In the genomic region with DNA sequence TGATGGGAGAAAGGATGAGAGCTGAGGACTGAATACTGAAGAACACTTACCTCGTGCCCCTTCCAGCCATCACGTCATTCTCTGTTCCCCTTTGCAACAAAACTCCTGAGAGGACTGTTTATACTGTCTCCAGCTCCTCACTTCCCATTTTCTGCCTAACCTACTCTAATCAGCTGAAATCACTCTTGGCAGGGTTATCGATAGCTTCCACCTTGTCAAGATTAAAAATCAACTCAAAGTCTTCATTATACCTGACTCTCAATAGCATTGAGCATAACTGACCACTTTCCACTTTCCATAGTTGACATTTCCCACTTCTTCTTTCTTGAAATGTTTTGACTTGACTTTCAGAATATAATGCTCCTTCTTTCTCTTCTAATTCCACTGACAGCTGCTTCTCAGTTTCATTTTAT, we compare ENCODE assay signal across 1 cellular context.
A peak's percentile ranks its signal among the peaks of the same experiment; 100 is the strongest.
TF ChIP-seq lines count a peak whose summit lies in the region.

No MANE protein-coding gene starts in this region.

TF ChIP-seq in K562, 482 proteins besides CTCF, POLR2A, EP300 and RAD21 (continued from another document):
- TF ChIP-seq EP400 (IDR thresholded peaks at IDR 0.05), result no peak
- peak; percentile 90; the same call in 1 of the 2 replicates for TF ChIP-seq SPI1 (IDR thresholded peaks at IDR 0.05; ENCODE audit: borderline replicate concordance, low read depth, low read length)
- TF ChIP-seq KAT8 (IDR thresholded peaks at IDR 0.05; ENCODE audit: low read depth), result no peak
- no peak for TF ChIP-seq CAMTA2 (CRISPR knock-in tag; conservative IDR thresholded peaks at IDR 0.05)
- TF ChIP-seq FOXA3 (CRISPR knock-in tag; conservative IDR thresholded peaks at IDR 0.05 in 1 of 2, IDR thresholded peaks at IDR 0.05 in 1 of 2), result no peak
- 0 out of 2 replicates have a peak, but pooled peaks have one; percentile 22 for TF ChIP-seq RBFOX2 (IDR thresholded peaks at IDR 0.05; ENCODE audit: low read depth, low read length)
- TF ChIP-seq SMARCE1 (IDR thresholded peaks at IDR 0.05), result peak; percentile 60; the same call in 1 of the 2 replicates
- no peak for TF ChIP-seq ILF3 (IDR thresholded peaks at IDR 0.05; ENCODE audit: borderline replicate concordance)
- TF ChIP-seq, protein P1, sequence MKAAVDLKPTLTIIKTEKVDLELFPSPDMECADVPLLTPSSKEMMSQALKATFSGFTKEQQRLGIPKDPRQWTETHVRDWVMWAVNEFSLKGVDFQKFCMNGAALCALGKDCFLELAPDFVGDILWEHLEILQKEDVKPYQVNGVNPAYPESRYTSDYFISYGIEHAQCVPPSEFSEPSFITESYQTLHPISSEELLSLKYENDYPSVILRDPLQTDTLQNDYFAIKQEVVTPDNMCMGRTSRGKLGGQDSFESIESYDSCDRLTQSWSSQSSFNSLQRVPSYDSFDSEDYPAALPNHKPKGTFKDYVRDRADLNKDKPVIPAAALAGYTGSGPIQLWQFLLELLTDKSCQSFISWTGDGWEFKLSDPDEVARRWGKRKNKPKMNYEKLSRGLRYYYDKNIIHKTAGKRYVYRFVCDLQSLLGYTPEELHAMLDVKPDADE (conservative IDR thresholded peaks at IDR 0.05; ENCODE audit: control insufficient read depth, low read depth, low read length), result no peak
- TF ChIP-seq KLF6 (CRISPR knock-in tag; IDR thresholded peaks at IDR 0.05; ENCODE audit: borderline replicate concordance), result no peak
- no peak for TF ChIP-seq GTF3C2 (IDR thresholded peaks at IDR 0.05; ENCODE audit: borderline replicate concordance, extremely low read depth, insufficient read length)
- no peak for TF ChIP-seq PPARD (CRISPR knock-in tag; IDR thresholded peaks at IDR 0.05)
- no peak for TF ChIP-seq NFE2 (IDR thresholded peaks at IDR 0.05; ENCODE audit: low read depth)
- TF ChIP-seq, protein P2, sequence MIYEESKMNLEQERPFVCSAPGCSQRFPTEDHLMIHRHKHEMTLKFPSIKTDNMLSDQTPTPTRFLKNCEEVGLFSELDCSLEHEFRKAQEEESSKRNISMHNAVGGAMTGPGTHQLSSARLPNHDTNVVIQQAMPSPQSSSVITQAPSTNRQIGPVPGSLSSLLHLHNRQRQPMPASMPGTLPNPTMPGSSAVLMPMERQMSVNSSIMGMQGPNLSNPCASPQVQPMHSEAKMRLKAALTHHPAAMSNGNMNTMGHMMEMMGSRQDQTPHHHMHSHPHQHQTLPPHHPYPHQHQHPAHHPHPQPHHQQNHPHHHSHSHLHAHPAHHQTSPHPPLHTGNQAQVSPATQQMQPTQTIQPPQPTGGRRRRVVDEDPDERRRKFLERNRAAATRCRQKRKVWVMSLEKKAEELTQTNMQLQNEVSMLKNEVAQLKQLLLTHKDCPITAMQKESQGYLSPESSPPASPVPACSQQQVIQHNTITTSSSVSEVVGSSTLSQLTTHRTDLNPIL (CRISPR knock-in tag; IDR thresholded peaks at IDR 0.05), result no peak
- no peak for TF ChIP-seq MTA2 (IDR thresholded peaks at IDR 0.05; ENCODE audit: low read depth)
- TF ChIP-seq MEIS2 (IDR thresholded peaks at IDR 0.05; ENCODE audit: partially characterized antibody), result peak; percentile 53
- TF ChIP-seq CBX8 (IDR thresholded peaks at IDR 0.05; ENCODE audit: borderline replicate concordance, extremely low read depth, low read depth, low read length, poor library complexity, severe bottlenecking), result no peak
- no peak for TF ChIP-seq DMBX1 (CRISPR knock-in tag; IDR thresholded peaks at IDR 0.05; ENCODE audit: borderline replicate concordance)
